Comparison of ENCODE assay signal across 2 cellular contexts in genomic region chr11:34750692-34751405, GRCh38.
TF ChIP-seq lines count a peak whose summit lies in the region.

No MANE protein-coding gene starts in this region.

TF ChIP-seq in A549, 52 proteins besides CTCF, POLR2A, EP300 and RAD21 (continued from another document):
- TF ChIP-seq EHMT2 (IDR thresholded peaks at IDR 0.05; ENCODE audit: low read depth) (no peak), CBX8 (IDR thresholded peaks at IDR 0.05) (no peak), FOXS1 (CRISPR knock-in tag; IDR thresholded peaks at IDR 0.05) (no peak), MAFK (IDR thresholded peaks at IDR 0.05; ENCODE audit: partially characterized antibody) (no peak), CHD4 (IDR thresholded peaks at IDR 0.05; ENCODE audit: borderline replicate concordance) (no peak)
- TF ChIP-seq, protein P1, sequence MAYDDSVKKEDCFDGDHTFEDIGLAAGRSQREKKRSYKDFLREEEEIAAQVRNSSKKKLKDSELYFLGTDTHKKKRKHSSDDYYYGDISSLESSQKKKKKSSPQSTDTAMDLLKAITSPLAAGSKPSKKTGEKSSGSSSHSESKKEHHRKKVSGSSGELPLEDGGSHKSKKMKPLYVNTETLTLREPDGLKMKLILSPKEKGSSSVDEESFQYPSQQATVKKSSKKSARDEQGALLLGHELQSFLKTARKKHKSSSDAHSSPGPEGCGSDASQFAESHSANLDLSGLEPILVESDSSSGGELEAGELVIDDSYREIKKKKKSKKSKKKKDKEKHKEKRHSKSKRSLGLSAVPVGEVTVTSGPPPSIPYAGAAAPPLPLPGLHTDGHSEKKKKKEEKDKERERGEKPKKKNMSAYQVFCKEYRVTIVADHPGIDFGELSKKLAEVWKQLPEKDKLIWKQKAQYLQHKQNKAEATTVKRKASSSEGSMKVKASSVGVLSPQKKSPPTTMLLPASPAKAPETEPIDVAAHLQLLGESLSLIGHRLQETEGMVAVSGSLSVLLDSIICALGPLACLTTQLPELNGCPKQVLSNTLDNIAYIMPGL (CRISPR knock-in tag; IDR thresholded peaks at IDR 0.05; ENCODE audit: borderline replicate concordance): no peak

TF ChIP-seq in WTC11, 78 proteins besides CTCF, POLR2A, EP300 and RAD21 (continued from another document):
- TF ChIP-seq GTF2I (CRISPR knock-in tag; conservative IDR thresholded peaks at IDR 0.05) (no peak), ZNF416 (CRISPR knock-in tag; IDR thresholded peaks at IDR 0.05) (no peak)
- TF ChIP-seq, protein P2, sequence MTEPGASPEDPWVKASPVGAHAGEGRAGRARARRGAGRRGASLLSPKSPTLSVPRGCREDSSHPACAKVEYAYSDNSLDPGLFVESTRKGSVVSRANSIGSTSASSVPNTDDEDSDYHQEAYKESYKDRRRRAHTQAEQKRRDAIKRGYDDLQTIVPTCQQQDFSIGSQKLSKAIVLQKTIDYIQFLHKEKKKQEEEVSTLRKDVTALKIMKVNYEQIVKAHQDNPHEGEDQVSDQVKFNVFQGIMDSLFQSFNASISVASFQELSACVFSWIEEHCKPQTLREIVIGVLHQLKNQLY (CRISPR knock-in tag; IDR thresholded peaks at IDR 0.05): no peak
